In genomic region chr9:15422355-15423327, GRCh38 we compare ENCODE assay signal across 8 cellular contexts. TPM values are rescaled to one million over a fixed set of nuclear protein-coding genes. Genes with fewer than 3 reads are reported as not detected.
DNase-seq lines count a peak whose midpoint lies in the region; ATAC-seq and TF ChIP-seq lines count a peak whose summit lies in the region.

Gene SNAPC3 (plus strand): TSS chr9:15422876. CDS start chr9:15422880, 4 bp downstream.

- DNase-seq in AG10803 (ENCODE audit: low read depth) (peak; percentile 95), NCI-H345 treated with DMSO at 0.1 percent for 48 hours (lab: John Stamatoyannopoulos, UW; ENCODE audit: unreplicated experiment) (peak; percentile 94), immature natural killer cell (peak; percentile 90 to 91 (median 90)), smooth muscle cell of the brain vasculature (ENCODE audit: low read depth, low spot score) (peak; percentile 82)
- DNase-seq in activated CD4-positive, CD25-positive, alpha-beta regulatory T cell treated with anti-CD3 and anti-CD28 coated beads, Interleukin-2, amount 50 U/mL, for 16 hours (ENCODE audit: low read depth, low spot score): peak; percentile 83
- DNase-seq in central memory CD4-positive, alpha-beta T cell: peak; percentile 94

- H3K9me3 Mint-ChIP-seq in immature natural killer cell: no peaks in the 10 kb centered on the region

- peaks cover 12 to 15% (median 13%) of the 10 kb centered on the region in 3 donors for H3K27me3 Mint-ChIP-seq in immature natural killer cell (ENCODE audit: low read depth in 3 of 3)

- peaks cover 5 to 11% (median 6%) of the 10 kb centered on the region in 3 donors for H3K36me3 Mint-ChIP-seq in immature natural killer cell

- H3K4me1 Mint-ChIP-seq in immature natural killer cell: peaks cover 35 to 55% of the 10 kb centered on the region in 2 donors

- H3K4me3 ChIP-seq in AG10803 (ENCODE audit: low read length): peak within 1 kb of the TSS; percentile 96

- H3K4me3 Mint-ChIP-seq in immature natural killer cell: peak within 1 kb of the TSS; percentile 91 to 93 (median 91)

- ATAC-seq in GM19035 (IDR thresholded peaks at IDR 0.05; ENCODE audit: unreplicated experiment) (peak; percentile 97), HG03342 (IDR thresholded peaks at IDR 0.05; ENCODE audit: unreplicated experiment) (peak; percentile 96)

- peak within 1 kb of the TSS; percentile 88 to 96 (median 91) for H3K27ac Mint-ChIP-seq in immature natural killer cell

- no peak; the same call in 1 of the 2 replicates for TF ChIP-seq CTCF in AG10803 (conservative IDR thresholded peaks at IDR 0.05; ENCODE audit: low read length)

RNA-seq across cellular contexts. Expression of gene SNAPC3, which starts in this region (rescaled TPM):
- 10 to 100 TPM in 2 of 3 donors, 1 to 10 TPM in 1; 9.9 to 17.0 (median 11.3) TPM for polyA plus RNA-seq in immature natural killer cell

Comparison
In these comparisons a context has a peak if more than half of its experiments do, and no peak if none do; other contexts are left out.
1. Peak in every context shown above with its lines: DNase-seq, ATAC-seq and H3K4me3 ChIP-seq.